ENCODE assay signal across 1 cellular context in the genomic region with DNA sequence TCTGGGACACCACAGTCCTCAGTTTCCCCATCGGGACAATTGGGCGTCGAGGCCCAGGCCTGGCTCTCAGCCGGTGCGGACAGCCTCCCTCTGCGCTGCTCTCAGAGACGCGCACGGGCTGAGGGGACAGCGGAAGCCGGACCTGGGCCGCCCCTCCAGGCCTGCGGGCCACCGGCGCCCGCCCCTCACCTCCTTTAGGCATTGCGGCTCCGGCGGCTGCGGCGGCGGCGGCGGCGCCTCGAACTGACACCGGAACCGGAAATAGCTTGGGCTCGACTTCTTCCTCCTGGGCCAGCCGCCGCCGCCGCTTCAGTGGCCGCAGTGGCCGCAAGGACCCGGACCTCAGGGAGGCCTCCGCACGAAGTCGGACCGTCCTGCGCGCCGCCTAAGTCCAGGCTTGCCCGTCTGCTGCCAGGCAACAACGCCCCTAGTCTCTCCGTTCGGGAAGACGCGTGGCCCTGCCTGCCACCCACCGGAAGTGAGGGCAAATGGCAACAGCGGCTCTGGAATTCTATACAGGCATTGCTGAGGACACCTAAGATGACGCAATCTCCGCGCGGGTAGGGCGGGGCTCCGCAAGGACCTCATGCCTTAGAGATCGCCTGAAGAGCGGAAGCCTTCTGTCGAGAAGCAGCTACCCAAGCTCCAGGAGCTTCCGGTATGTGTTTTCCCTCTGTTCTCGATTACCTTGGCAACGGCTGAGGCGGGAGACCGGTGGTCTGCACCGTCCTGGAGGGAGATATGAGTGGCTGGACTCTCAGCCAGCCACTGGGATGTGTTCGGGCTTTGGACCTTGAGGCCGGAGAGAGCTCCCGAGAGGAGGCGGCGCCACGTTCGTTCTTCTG.
A peak's percentile ranks its signal among the peaks of the same experiment; 100 is the strongest.
TF ChIP-seq lines count a peak whose summit lies in the region.

Gene BUD31 (plus strand): TSS at position 623 of the 845 bp plus-strand sequence. CDS start 2,124 bp downstream, outside the sequence.
Gene PDAP1 (minus strand): TSS at position 251 of the 845 bp plus-strand sequence. CDS start 49 bp downstream, at position 202.

TF ChIP-seq in K562, 482 proteins besides CTCF, POLR2A, EP300 and RAD21 (continued from another document and continues in another):
- no peak for TF ChIP-seq CBX8 (IDR thresholded peaks at IDR 0.05; ENCODE audit: borderline replicate concordance, extremely low read depth, low read depth, low read length, poor library complexity, severe bottlenecking)
- 0 out of 4 replicates have a peak, but pooled peaks of 1 of the 2 experiments have one; percentile 45 for TF ChIP-seq CSDE1 (IDR thresholded peaks at IDR 0.05)
- no peak for TF ChIP-seq HDAC2 (IDR thresholded peaks at IDR 0.05)
- peak; percentile 76 to 88 for TF ChIP-seq TEAD1 (CRISPR knock-in tag; IDR thresholded peaks at IDR 0.05)
- TF ChIP-seq ZNF253 (CRISPR knock-in tag; conservative IDR thresholded peaks at IDR 0.05): no peak
- TF ChIP-seq, protein P1, sequence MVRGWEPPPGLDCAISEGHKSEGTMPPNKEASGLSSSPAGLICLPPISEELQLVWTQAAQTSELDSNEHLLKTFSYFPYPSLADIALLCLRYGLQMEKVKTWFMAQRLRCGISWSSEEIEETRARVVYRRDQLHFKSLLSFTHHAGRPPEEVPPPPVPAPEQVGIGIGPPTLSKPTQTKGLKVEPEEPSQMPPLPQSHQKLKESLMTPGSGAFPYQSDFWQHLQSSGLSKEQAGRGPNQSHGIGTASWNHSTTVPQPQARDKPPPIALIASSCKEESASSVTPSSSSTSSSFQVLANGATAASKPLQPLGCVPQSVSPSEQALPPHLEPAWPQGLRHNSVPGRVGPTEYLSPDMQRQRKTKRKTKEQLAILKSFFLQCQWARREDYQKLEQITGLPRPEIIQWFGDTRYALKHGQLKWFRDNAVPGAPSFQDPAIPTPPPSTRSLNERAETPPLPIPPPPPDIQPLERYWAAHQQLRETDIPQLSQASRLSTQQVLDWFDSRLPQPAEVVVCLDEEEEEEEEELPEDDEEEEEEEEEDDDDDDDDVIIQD (CRISPR knock-in tag; IDR thresholded peaks at IDR 0.05): no peak
- no peak; the same call in 1 of the 2 replicates for TF ChIP-seq MBD2 (IDR thresholded peaks at IDR 0.05; ENCODE audit: borderline replicate concordance, low read depth)
- TF ChIP-seq, protein P2, sequence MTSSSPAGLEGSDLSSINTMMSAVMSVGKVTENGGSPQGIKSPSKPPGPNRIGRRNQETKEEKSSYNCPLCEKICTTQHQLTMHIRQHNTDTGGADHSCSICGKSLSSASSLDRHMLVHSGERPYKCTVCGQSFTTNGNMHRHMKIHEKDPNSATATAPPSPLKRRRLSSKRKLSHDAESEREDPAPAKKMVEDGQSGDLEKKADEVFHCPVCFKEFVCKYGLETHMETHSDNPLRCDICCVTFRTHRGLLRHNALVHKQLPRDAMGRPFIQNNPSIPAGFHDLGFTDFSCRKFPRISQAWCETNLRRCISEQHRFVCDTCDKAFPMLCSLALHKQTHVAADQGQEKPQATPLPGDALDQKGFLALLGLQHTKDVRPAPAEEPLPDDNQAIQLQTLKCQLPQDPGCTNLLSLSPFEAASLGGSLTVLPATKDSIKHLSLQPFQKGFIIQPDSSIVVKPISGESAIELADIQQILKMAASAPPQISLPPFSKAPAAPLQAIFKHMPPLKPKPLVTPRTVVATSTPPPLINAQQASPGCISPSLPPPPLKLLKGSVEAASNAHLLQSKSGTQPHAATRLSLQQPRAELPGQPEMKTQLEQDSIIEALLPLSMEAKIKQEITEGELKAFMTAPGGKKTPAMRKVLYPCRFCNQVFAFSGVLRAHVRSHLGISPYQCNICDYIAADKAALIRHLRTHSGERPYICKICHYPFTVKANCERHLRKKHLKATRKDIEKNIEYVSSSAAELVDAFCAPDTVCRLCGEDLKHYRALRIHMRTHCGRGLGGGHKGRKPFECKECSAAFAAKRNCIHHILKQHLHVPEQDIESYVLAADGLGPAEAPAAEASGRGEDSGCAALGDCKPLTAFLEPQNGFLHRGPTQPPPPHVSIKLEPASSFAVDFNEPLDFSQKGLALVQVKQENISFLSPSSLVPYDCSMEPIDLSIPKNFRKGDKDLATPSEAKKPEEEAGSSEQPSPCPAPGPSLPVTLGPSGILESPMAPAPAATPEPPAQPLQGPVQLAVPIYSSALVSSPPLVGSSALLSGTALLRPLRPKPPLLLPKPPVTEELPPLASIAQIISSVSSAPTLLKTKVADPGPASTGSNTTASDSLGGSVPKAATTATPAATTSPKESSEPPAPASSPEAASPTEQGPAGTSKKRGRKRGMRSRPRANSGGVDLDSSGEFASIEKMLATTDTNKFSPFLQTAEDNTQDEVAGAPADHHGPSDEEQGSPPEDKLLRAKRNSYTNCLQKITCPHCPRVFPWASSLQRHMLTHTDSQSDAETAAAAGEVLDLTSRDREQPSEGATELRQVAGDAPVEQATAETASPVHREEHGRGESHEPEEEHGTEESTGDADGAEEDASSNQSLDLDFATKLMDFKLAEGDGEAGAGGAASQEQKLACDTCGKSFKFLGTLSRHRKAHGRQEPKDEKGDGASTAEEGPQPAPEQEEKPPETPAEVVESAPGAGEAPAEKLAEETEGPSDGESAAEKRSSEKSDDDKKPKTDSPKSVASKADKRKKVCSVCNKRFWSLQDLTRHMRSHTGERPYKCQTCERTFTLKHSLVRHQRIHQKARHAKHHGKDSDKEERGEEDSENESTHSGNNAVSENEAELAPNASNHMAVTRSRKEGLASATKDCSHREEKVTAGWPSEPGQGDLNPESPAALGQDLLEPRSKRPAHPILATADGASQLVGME (CRISPR knock-in tag; IDR thresholded peaks at IDR 0.05): peak; percentile 86; the same call in 1 of the 2 replicates
- TF ChIP-seq ZNF24 (IDR thresholded peaks at IDR 0.05): no peak; the same call in 1 of the 2 replicates
- no peak for TF ChIP-seq NFYB (IDR thresholded peaks at IDR 0.05; ENCODE audit: extremely low read depth, insufficient read length)
- TF ChIP-seq RHOXF2B (CRISPR knock-in tag; conservative IDR thresholded peaks at IDR 0.05): peak; percentile 68; the same call in 1 of the 2 replicates
- peak; percentile 45 for TF ChIP-seq CBFB (CRISPR knock-in tag; IDR thresholded peaks at IDR 0.05)
- no peak for TF ChIP-seq SLC30A9 (CRISPR knock-in tag; IDR thresholded peaks at IDR 0.05)
- no peak for TF ChIP-seq MCM3 (IDR thresholded peaks at IDR 0.05)
- peak; percentile 54; the same call in 1 of the 2 replicates for TF ChIP-seq TCF3 (CRISPR knock-in tag; IDR thresholded peaks at IDR 0.05)
- peak; percentile 88 for TF ChIP-seq NR2C2 (CRISPR knock-in tag; IDR thresholded peaks at IDR 0.05)
- TF ChIP-seq NR2C2 (tag; IDR thresholded peaks at IDR 0.05): peak; percentile 99
- TF ChIP-seq NEUROD1 (IDR thresholded peaks at IDR 0.05; ENCODE audit: borderline replicate concordance, low read depth, low read length, partially characterized antibody): peak; percentile 86
- TF ChIP-seq ZNF561 (CRISPR knock-in tag; conservative IDR thresholded peaks at IDR 0.05): no peak
- no peak for TF ChIP-seq ZNF75A (CRISPR knock-in tag; IDR thresholded peaks at IDR 0.05)
- peak; percentile 42; the same call in 1 of the 2 replicates for TF ChIP-seq NBN (IDR thresholded peaks at IDR 0.05; ENCODE audit: low read depth)
- TF ChIP-seq HMGN3 (IDR thresholded peaks at IDR 0.05; ENCODE audit: borderline replicate concordance, extremely low read depth, insufficient read length, low read depth, low read length): peak; percentile 88
- TF ChIP-seq TCF7L2 (IDR thresholded peaks at IDR 0.05; ENCODE audit: low read depth, low read length): 0 out of 2 replicates have a peak, but pooled peaks have one; percentile 44
- TF ChIP-seq NFATC3 (IDR thresholded peaks at IDR 0.05): no peak
- peak in 1 of 2 experiments; percentile 17; a peak in 1 of 4 replicates for TF ChIP-seq ARNT (IDR thresholded peaks at IDR 0.05)
- TF ChIP-seq ZNF212 (CRISPR knock-in tag; IDR thresholded peaks at IDR 0.05): no peak
- TF ChIP-seq ZC3H4 (CRISPR knock-in tag; IDR thresholded peaks at IDR 0.05; ENCODE audit: borderline replicate concordance): no peak
- peak; percentile 80 for TF ChIP-seq TAF1 (IDR thresholded peaks at IDR 0.05; ENCODE audit: control insufficient read depth, extremely low read depth, insufficient read depth, low read length, severe bottlenecking)
- peak; percentile 96 for TF ChIP-seq ETV1 (tag; conservative IDR thresholded peaks at IDR 0.05; ENCODE audit: low read depth)
- TF ChIP-seq NCOA1 (IDR thresholded peaks at IDR 0.05; ENCODE audit: low read depth): no peak
- TF ChIP-seq JUND (IDR thresholded peaks at IDR 0.05; ENCODE audit: borderline replicate concordance, low read depth, low read length): peak; percentile 99
- peak; percentile 99 for TF ChIP-seq JUND (tag; IDR thresholded peaks at IDR 0.05; ENCODE audit: borderline replicate concordance, low read depth, low read length)
- TF ChIP-seq TEAD4 (IDR thresholded peaks at IDR 0.05; ENCODE audit: low read length): peak; percentile 59
- no peak for TF ChIP-seq TEAD4 (CRISPR knock-in tag; IDR thresholded peaks at IDR 0.05; ENCODE audit: borderline replicate concordance)
- TF ChIP-seq HDAC3 (IDR thresholded peaks at IDR 0.05; ENCODE audit: borderline replicate concordance, partially characterized antibody): peak; percentile 55
- TF ChIP-seq MAFG (tag; conservative IDR thresholded peaks at IDR 0.05): no peak
- no peak for TF ChIP-seq BRF1 (IDR thresholded peaks at IDR 0.05; ENCODE audit: borderline replicate concordance, extremely low read depth, insufficient read length)
- no peak for TF ChIP-seq IRF2 (CRISPR knock-in tag; IDR thresholded peaks at IDR 0.05)
- peak; percentile 90 for TF ChIP-seq C11orf30 (IDR thresholded peaks at IDR 0.05; ENCODE audit: low read depth)
- no peak for TF ChIP-seq DDX20 (tag; IDR thresholded peaks at IDR 0.05; ENCODE audit: low read depth)
- no peak for TF ChIP-seq ZC3H8 (IDR thresholded peaks at IDR 0.05)
- TF ChIP-seq HNRNPK (IDR thresholded peaks at IDR 0.05; ENCODE audit: low read depth, low read length, poor library complexity, severe bottlenecking): no peak
- peak; percentile 67; the same call in 1 of the 2 replicates for TF ChIP-seq ZBTB7A (IDR thresholded peaks at IDR 0.05; ENCODE audit: borderline replicate concordance, control insufficient read depth, low read depth, low read length)
- TF ChIP-seq SMARCA4 (IDR thresholded peaks at IDR 0.05): no peak; the same call in 1 of the 2 replicates
- TF ChIP-seq PHF8 (IDR thresholded peaks at IDR 0.05; ENCODE audit: borderline replicate concordance, low read length): peak; percentile 87; the same call in 1 of the 2 replicates
- peak; percentile 74 for TF ChIP-seq ZBTB12 (CRISPR knock-in tag; IDR thresholded peaks at IDR 0.05)
- peak; percentile 74 for TF ChIP-seq SMAD1 (IDR thresholded peaks at IDR 0.05; ENCODE audit: low read depth, low read length, partially characterized antibody)
- TF ChIP-seq CBX3 (IDR thresholded peaks at IDR 0.05; ENCODE audit: borderline replicate concordance in 1 of 2, low read length in 2 of 2): no peak
- TF ChIP-seq ZNF121 (CRISPR knock-in tag; conservative IDR thresholded peaks at IDR 0.05): no peak
- TF ChIP-seq FOXK1 (CRISPR knock-in tag; IDR thresholded peaks at IDR 0.05; ENCODE audit: borderline replicate concordance): no peak; the same call in 1 of the 2 replicates
- TF ChIP-seq ZNF324 (CRISPR knock-in tag; IDR thresholded peaks at IDR 0.05): no peak
- TF ChIP-seq ID3 (CRISPR knock-in tag; IDR thresholded peaks at IDR 0.05): no peak
- TF ChIP-seq ID3 (tag; IDR thresholded peaks at IDR 0.05): peak; percentile 80
- TF ChIP-seq MYNN (IDR thresholded peaks at IDR 0.05): peak; percentile 21; the same call in 1 of the 2 replicates
- TF ChIP-seq MYNN (CRISPR knock-in tag; IDR thresholded peaks at IDR 0.05): no peak
- TF ChIP-seq, protein P3, sequence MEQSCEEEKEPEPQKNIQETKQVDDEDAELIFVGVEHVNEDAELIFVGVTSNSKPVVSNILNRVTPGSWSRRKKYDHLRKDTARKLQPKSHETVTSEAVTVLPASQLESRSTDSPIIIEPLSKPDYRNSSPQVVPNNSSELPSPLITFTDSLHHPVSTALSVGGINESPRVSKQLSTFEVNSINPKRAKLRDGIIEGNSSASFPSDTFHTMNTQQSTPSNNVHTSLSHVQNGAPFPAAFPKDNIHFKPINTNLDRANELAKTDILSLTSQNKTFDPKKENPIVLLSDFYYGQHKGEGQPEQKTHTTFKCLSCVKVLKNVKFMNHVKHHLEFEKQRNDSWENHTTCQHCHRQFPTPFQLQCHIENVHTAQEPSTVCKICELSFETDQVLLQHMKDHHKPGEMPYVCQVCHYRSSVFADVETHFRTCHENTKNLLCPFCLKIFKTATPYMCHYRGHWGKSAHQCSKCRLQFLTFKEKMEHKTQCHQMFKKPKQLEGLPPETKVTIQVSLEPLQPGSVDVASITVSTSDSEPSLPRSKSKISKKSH (CRISPR knock-in tag; IDR thresholded peaks at IDR 0.05): no peak
- TF ChIP-seq PTBP1 (IDR thresholded peaks at IDR 0.05; ENCODE audit: low read depth, low read length): peak; percentile 23; the same call in 1 of the 2 replicates
- no peak for TF ChIP-seq ILF3 (IDR thresholded peaks at IDR 0.05; ENCODE audit: borderline replicate concordance)
- TF ChIP-seq SIN3B (IDR thresholded peaks at IDR 0.05; ENCODE audit: low read depth): peak; percentile 78; the same call in 1 of the 2 replicates
- TF ChIP-seq NUFIP1 (IDR thresholded peaks at IDR 0.05; ENCODE audit: partially characterized antibody): peak; percentile 34
- no peak for TF ChIP-seq ZKSCAN1 (IDR thresholded peaks at IDR 0.05; ENCODE audit: low read depth, low read length)
- no peak for TF ChIP-seq ZNF3 (CRISPR knock-in tag; IDR thresholded peaks at IDR 0.05)
- TF ChIP-seq PHTF2 (CRISPR knock-in tag; IDR thresholded peaks at IDR 0.05): no peak
- TF ChIP-seq DACH1 (IDR thresholded peaks at IDR 0.05; ENCODE audit: partially characterized antibody): peak; percentile 99
- no peak for TF ChIP-seq NCOA4 (IDR thresholded peaks at IDR 0.05; ENCODE audit: partially characterized antibody)
- no peak for TF ChIP-seq ZNF57 (CRISPR knock-in tag; IDR thresholded peaks at IDR 0.05)
